In the genomic region with DNA sequence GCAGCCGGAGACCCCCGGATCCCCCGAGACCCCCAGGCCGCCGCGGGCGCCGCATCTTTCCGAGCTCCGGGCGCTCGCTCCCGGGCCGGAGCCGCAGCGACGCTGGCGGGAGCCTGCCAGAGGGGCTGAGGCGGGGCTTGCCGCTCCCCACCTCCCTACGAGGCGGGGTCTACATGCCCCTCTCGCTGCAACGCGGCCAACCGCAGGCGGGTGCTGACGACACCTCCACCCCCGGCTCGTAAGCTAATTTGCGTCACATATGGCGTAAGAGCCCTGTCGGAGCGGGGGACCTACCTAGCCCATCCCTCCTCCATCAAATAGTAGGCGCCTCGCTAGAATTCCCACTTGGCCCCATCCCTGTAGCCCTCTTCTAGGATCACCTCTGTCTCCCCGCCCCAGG, we compare ENCODE assay signal across 1 cellular context.
TF ChIP-seq lines count a peak whose summit lies in the region.

Gene PTPRN, minus strand, starts transcription at position 124 of the 400 bp plus-strand sequence. Its CDS starts 69 bp downstream, at position 55.

TF ChIP-seq in GM23338, 12 proteins besides CTCF, POLR2A, EP300 and RAD21 (continued from another document):
- peak; percentile 32 for TF ChIP-seq REST (IDR thresholded peaks at IDR 0.05; ENCODE audit: unreplicated experiment)
- TF ChIP-seq, protein P1, sequence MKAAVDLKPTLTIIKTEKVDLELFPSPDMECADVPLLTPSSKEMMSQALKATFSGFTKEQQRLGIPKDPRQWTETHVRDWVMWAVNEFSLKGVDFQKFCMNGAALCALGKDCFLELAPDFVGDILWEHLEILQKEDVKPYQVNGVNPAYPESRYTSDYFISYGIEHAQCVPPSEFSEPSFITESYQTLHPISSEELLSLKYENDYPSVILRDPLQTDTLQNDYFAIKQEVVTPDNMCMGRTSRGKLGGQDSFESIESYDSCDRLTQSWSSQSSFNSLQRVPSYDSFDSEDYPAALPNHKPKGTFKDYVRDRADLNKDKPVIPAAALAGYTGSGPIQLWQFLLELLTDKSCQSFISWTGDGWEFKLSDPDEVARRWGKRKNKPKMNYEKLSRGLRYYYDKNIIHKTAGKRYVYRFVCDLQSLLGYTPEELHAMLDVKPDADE (IDR thresholded peaks at IDR 0.05): no peak
- TF ChIP-seq CREB1 (CRISPR knock-in tag; IDR thresholded peaks at IDR 0.05; ENCODE audit: low read depth): peak; percentile 92
